Comparison of ENCODE assay signal across 8 cellular contexts in the genomic region with DNA sequence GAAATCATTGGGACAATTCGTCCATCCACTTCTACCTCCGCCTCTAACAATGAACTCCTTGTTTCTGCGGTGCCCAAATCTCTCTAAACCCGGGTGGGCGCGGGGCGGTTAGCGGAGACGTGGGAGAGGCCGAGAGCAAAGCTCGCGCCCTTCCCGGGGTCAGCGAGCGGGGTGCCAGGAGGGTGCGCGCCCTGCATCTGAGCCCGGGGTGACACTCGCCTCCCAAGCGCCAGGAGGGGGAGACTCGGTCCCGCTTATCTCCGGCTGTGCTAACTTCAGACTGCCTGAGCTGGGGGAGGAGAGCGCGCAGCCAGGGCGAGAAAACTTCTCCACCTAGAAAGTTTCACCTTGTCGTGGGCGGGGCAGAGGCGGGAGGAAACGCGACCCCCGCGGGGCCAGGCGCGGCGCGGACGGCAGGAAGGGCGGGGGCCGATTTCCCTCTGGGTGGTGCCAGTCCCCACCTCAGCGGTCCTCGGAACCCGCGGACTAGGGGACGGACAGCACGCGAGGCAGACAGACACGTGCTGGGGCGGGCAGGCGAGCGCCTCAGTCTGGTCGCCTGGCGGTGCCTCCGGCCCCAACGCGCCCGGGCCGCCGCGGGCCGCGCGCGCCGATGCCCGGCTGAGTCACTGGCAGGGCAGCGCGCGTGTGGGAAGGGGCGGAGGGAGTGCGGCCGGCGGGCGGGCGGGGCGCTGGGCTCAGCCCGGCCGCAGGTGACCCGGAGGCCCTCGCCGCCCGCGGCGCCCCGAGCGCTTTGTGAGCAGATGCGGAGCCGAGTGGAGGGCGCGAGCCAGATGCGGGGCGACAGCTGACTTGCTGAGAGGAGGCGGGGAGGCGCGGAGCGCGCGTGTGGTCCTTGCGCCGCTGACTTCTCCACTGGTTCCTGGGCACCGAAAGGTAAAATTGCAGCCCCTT. TPM values are rescaled to one million over a fixed set of nuclear protein-coding genes. Genes with fewer than 3 reads are reported as not detected.
A peak's percentile ranks its signal among the peaks of the same experiment; 100 is the strongest.
DNase-seq lines count a peak whose midpoint lies in the region; ATAC-seq and TF ChIP-seq lines count a peak whose summit lies in the region.

MET (plus strand) TSS at position 516 of the 915 bp plus-strand sequence. CDS start 26,889 bp downstream, outside the sequence.

- H2AK5ac ChIP-seq in neuronal stem cell (ENCODE audit: low read depth, low read length) = no peak within 1 kb of the TSS

- peak within 1 kb of the TSS; percentile 88 for H3K18ac ChIP-seq in neuronal stem cell (ENCODE audit: low read length)

- DNase-seq in CD4-positive, CD25-positive, alpha-beta regulatory T cell = peak in 1 of 3 donors; percentile 61
- peak; percentile 41 for DNase-seq in GM19238 (ENCODE audit: insufficient read length, low spot score)
- DNase-seq in NCI-H69 (lab: John Stamatoyannopoulos, UW) = peak; percentile 93
- DNase-seq in activated naive CD4-positive, alpha-beta T cell treated with anti-CD3 and anti-CD28 coated beads, Interleukin-2, amount 50 U/mL, for 16 hours = peak; percentile 13
- peak; percentile 57 for DNase-seq in globus pallidus (ENCODE audit: low spot score)
- peak; percentile 64 for DNase-seq in neuronal stem cell (ENCODE audit: low spot score)
- DNase-seq in upper lobe of right lung = peak; percentile 91

- H2BK12ac ChIP-seq in neuronal stem cell (ENCODE audit: low read length) = no peak within 1 kb of the TSS

- H3K27me3 ChIP-seq in CD4-positive, CD25-positive, alpha-beta regulatory T cell (ENCODE audit: control insufficient read depth, insufficient read depth, low read length) = peaks cover 25% of the 10 kb centered on the region
- H3K27me3 ChIP-seq in neuronal stem cell (ENCODE audit: control insufficient read depth in 3 of 3, insufficient read depth in 3 of 3, low read depth in 1 of 3, low read length in 3 of 3) (peaks cover 0 to 90% (median 9%) of the 10 kb centered on the region in 3 experiments), upper lobe of right lung (peaks cover 11% of the 10 kb centered on the region)

- peak within 1 kb of the TSS; percentile 71 for H3K9ac ChIP-seq in neuronal stem cell (ENCODE audit: low read depth, low read length, poor library complexity)

- ATAC-seq in CD4-positive, CD25-positive, alpha-beta regulatory T cell (ENCODE audit: low read depth in 2 of 2) = peak; percentile 50 to 58
- ATAC-seq in HG03175 (IDR thresholded peaks at IDR 0.05; ENCODE audit: unreplicated experiment) (peak; percentile 88), upper lobe of right lung (peak; percentile 95)

- H3K36me3 ChIP-seq in CD4-positive, CD25-positive, alpha-beta regulatory T cell (ENCODE audit: control insufficient read depth, insufficient read depth, low read length) = no peaks in the 10 kb centered on the region
- H3K36me3 ChIP-seq in neuronal stem cell (replicated peaks in 1 of 2; ENCODE audit: control insufficient read depth in 2 of 2, insufficient read depth in 2 of 2, low read length in 2 of 2) = no peaks in the 10 kb centered on the region
- H3K36me3 ChIP-seq in upper lobe of right lung = no peaks in the 10 kb centered on the region

- H4K91ac ChIP-seq in neuronal stem cell (ENCODE audit: low read depth, low read length, poor library complexity) = no peak within 1 kb of the TSS

- TF ChIP-seq CTCF in upper lobe of right lung (IDR thresholded peaks at IDR 0.05) = peak; percentile 54

- no CpG with 5 or more reads among the region's 101 CpGs for WGBS in neuronal stem cell (ENCODE audit: extremely low coverage in 2 of 2, insufficient read length in 2 of 2, insufficient replicate concordance in 1 of 2), 2 donors

- no peak within 1 kb of the TSS for H3K4me3 ChIP-seq in CD4-positive, CD25-positive, alpha-beta regulatory T cell (ENCODE audit: low read depth, low read length)
- H3K4me3 ChIP-seq in neuronal stem cell (ENCODE audit: low read length in 2 of 2) (peak within 1 kb of the TSS; percentile 45 to 87), upper lobe of right lung (peak within 1 kb of the TSS; percentile 54)

- H3K4me3 Mint-ChIP-seq in CD4-positive, CD25-positive, alpha-beta regulatory T cell = peak within 1 kb of the TSS; percentile 16 to 67 (median 44)

- H4K8ac ChIP-seq in neuronal stem cell (ENCODE audit: low read depth, low read length) = no peak within 1 kb of the TSS

- no peaks in the 10 kb centered on the region for H3K79me1 ChIP-seq in neuronal stem cell (ENCODE audit: low read depth, low read length)

- H3K4me1 Mint-ChIP-seq in CD4-positive, CD25-positive, alpha-beta regulatory T cell = peaks cover 0 to 12% (median 3%) of the 10 kb centered on the region in 4 donors

- no peak within 1 kb of the TSS for H3K27ac Mint-ChIP-seq in CD4-positive, CD25-positive, alpha-beta regulatory T cell

- no peak within 1 kb of the TSS for H3K27ac ChIP-seq in CD4-positive, CD25-positive, alpha-beta regulatory T cell (ENCODE audit: insufficient read depth, low read length, poor library complexity, severe bottlenecking)
- H3K27ac ChIP-seq in neuronal stem cell (replicated peaks; ENCODE audit: low read length) (no peak within 1 kb of the TSS), upper lobe of right lung (peak within 1 kb of the TSS; percentile 70)

- peaks cover 41% of the 10 kb centered on the region for H3K27me3 Mint-ChIP-seq in CD4-positive, CD25-positive, alpha-beta regulatory T cell

- peak within 1 kb of the TSS; percentile 79 for H2BK15ac ChIP-seq in neuronal stem cell (ENCODE audit: low read length)

- peak within 1 kb of the TSS; percentile 75 for H3K14ac ChIP-seq in neuronal stem cell (ENCODE audit: low read length)

- peaks cover 0 to 4% (median 0%) of the 10 kb centered on the region in 7 donors for H3K9me3 Mint-ChIP-seq in CD4-positive, CD25-positive, alpha-beta regulatory T cell

- no peaks in the 10 kb centered on the region for H3K9me3 ChIP-seq in CD4-positive, CD25-positive, alpha-beta regulatory T cell (ENCODE audit: control insufficient read depth in 2 of 2, low read length in 2 of 2)
- H3K9me3 ChIP-seq in neuronal stem cell (replicated peaks in 1 of 2; ENCODE audit: control insufficient read depth in 2 of 2, insufficient read depth in 1 of 2, low read depth in 1 of 2, low read length in 2 of 2) (peaks cover 0 to 3% of the 10 kb centered on the region in 2 donors), upper lobe of right lung (no peaks in the 10 kb centered on the region)

- peak within 1 kb of the TSS; percentile 28 for H2BK120ac ChIP-seq in neuronal stem cell (ENCODE audit: low read depth, low read length)

- H3K4me1 ChIP-seq in CD4-positive, CD25-positive, alpha-beta regulatory T cell (ENCODE audit: control insufficient read depth, insufficient read depth, low read length, poor library complexity, severe bottlenecking) = peaks cover 3% of the 10 kb centered on the region
- H3K4me1 ChIP-seq in neuronal stem cell (ENCODE audit: control insufficient read depth in 2 of 2, insufficient read depth in 1 of 2, low read depth in 1 of 2, low read length in 2 of 2) (peaks cover 2 to 6% of the 10 kb centered on the region in 2 donors), upper lobe of right lung (peaks cover 11% of the 10 kb centered on the region)

- intact Hi-C loops in upper lobe of right lung (cut with DNase I) = no loop called here

- H2AFZ ChIP-seq in neuronal stem cell (ENCODE audit: low read length) = peak within 1 kb of the TSS; percentile 95

- no peak within 1 kb of the TSS for H3K4ac ChIP-seq in neuronal stem cell (ENCODE audit: low read length)

- peak within 1 kb of the TSS; percentile 91 for H3K4me2 ChIP-seq in neuronal stem cell (ENCODE audit: insufficient read depth, low read length, poor library complexity, severe bottlenecking)

- H3K36me3 Mint-ChIP-seq in CD4-positive, CD25-positive, alpha-beta regulatory T cell = no peaks in the 10 kb centered on the region

- H3K23ac ChIP-seq in neuronal stem cell (ENCODE audit: low read depth, low read length, poor library complexity) = no peak within 1 kb of the TSS

- H2BK5ac ChIP-seq in neuronal stem cell (ENCODE audit: low read length) = no peak within 1 kb of the TSS

RNA-seq across cellular contexts. Expression of gene MET, which starts in this region (rescaled TPM):
- not detected for total RNA-seq in CD4-positive, CD25-positive, alpha-beta regulatory T cell
- polyA plus RNA-seq in CD4-positive, CD25-positive, alpha-beta regulatory T cell = not detected
- polyA plus RNA-seq in neuronal stem cell (2013, experiment 1 of 2) = 1.2 TPM
- 0.72 TPM for polyA plus RNA-seq in neuronal stem cell (2013, experiment 2 of 2)
- total RNA-seq in upper lobe of right lung = 69.6 TPM

Comparison
In these comparisons a context has a peak if more than half of its experiments do, and no peak if none do; other contexts are left out.
1. RNA of gene MET (total RNA-seq): 69.6 TPM in upper lobe of right lung (single experiment); not detected in CD4-positive, CD25-positive, alpha-beta regulatory T cell (single experiment); every median in the first group is over 10 times any median in the second.
2. Peak in ATAC-seq in CD4-positive, CD25-positive, alpha-beta regulatory T cell; RNA of the gene not detected or under 1 TPM.
3. Peak in every context shown above with its lines, with median percentiles within 50 percentile points of each other: ATAC-seq.